ENCODE assay signal across 16 cellular contexts in genomic region chr13:36096411-36097184, GRCh38. TPM values are rescaled to one million over a fixed set of nuclear protein-coding genes. Genes with fewer than 3 reads are reported as not detected.
DNase-seq lines count a peak whose midpoint lies in the region; ATAC-seq and TF ChIP-seq lines count a peak whose summit lies in the region.
"Had no signal": no experiment of that assay in that cellular context is flagged by ENCODE, and none has a peak within 500 bp of the region (broad histone marks: within the 10 kb centered on the region; RNA-seq: fewer than 3 reads in every experiment).

No MANE protein-coding gene starts in this region.

- H3K9me3 Mint-ChIP-seq in nephron, result peaks cover 3% of the 10 kb centered on the region

- H3K27me3 ChIP-seq in right lobe of liver, result no peaks in the 10 kb centered on the region
- H3K27me3 ChIP-seq: tibial artery had no signal

- intact Hi-C loops in right lobe of liver (cut with DNase I), result no loop called here

- H3K27ac Mint-ChIP-seq in nephron, result peak overlapping the region; percentile 86 to 91 (median 87)
- H3K27ac Mint-ChIP-seq: stimulated activated effector memory CD8-positive, alpha-beta T cell treated with anti-CD3 and anti-CD28 coated beads, Interleukin-12 subunit alpha, Interleukin-12 subunit beta, amount 100 ng/mL, for 72 hours had no signal

- peaks cover 4% of the 10 kb centered on the region for H3K36me3 Mint-ChIP-seq in nephron (ENCODE audit: low read depth)
- H3K36me3 Mint-ChIP-seq: stimulated activated effector memory CD8-positive, alpha-beta T cell treated with anti-CD3 and anti-CD28 coated beads, Interleukin-12 subunit alpha, Interleukin-12 subunit beta, amount 100 ng/mL, for 72 hours had no signal

- H3K36me3 ChIP-seq in right lobe of liver, result no peaks in the 10 kb centered on the region
- H3K36me3 ChIP-seq: tibial artery had no signal

- H3K27me3 Mint-ChIP-seq in nephron (ENCODE audit: low read depth), result no peaks in the 10 kb centered on the region

- TF ChIP-seq CTCF in fibroblast of mammary gland (conservative IDR thresholded peaks at IDR 0.05; ENCODE audit: control insufficient read depth, insufficient read depth, low read depth, low read length), result no peak
- no peak for TF ChIP-seq CTCF in nephron (IDR thresholded peaks at IDR 0.05; ENCODE audit: unreplicated experiment in 3 of 3)
- no peak for TF ChIP-seq CTCF in right lobe of liver (IDR thresholded peaks at IDR 0.05)

- H3K4me3 ChIP-seq in fibroblast of mammary gland (ENCODE audit: control insufficient read depth, low read depth, low read length) (no peak overlapping the region), right lobe of liver (no peak overlapping the region)
- H3K4me3 ChIP-seq: tibial artery had no signal

- no peaks in the 10 kb centered on the region for H3K4me1 ChIP-seq in right lobe of liver
- H3K4me1 ChIP-seq: tibial artery had no signal

- H3K9me3 ChIP-seq in right lobe of liver, result no peaks in the 10 kb centered on the region
- H3K9me3 ChIP-seq: tibial artery had no signal

- H3K27ac ChIP-seq in right lobe of liver, result no peak overlapping the region
- H3K27ac ChIP-seq: tibial artery had no signal

- WGBS in right lobe of liver (ENCODE audit: insufficient coverage, low coverage, low lambda C conversion rate, missing lambda C conversion rate), result 45% methylated on average over 4 of the region's 4 CpGs

- ATAC-seq in GM18907 (IDR thresholded peaks at IDR 0.05; ENCODE audit: unreplicated experiment) (peak; percentile 85), right lobe of liver (no peak)
- ATAC-seq: stimulated activated effector memory CD8-positive, alpha-beta T cell treated with anti-CD3 and anti-CD28 coated beads, Interleukin-12 subunit alpha, Interleukin-12 subunit beta, amount 100 ng/mL, for 72 hours had no signal

- peaks cover 43% of the 10 kb centered on the region for H3K4me1 Mint-ChIP-seq in nephron
- H3K4me1 Mint-ChIP-seq: stimulated activated effector memory CD8-positive, alpha-beta T cell treated with anti-CD3 and anti-CD28 coated beads, Interleukin-12 subunit alpha, Interleukin-12 subunit beta, amount 100 ng/mL, for 72 hours had no signal

- no peak overlapping the region for H3K4me3 Mint-ChIP-seq in nephron
- H3K4me3 Mint-ChIP-seq: stimulated activated effector memory CD8-positive, alpha-beta T cell treated with anti-CD3 and anti-CD28 coated beads, Interleukin-12 subunit alpha, Interleukin-12 subunit beta, amount 100 ng/mL, for 72 hours had no signal

- no peak for TF ChIP-seq POLR2A in right lobe of liver (IDR thresholded peaks at IDR 0.05)

- DNase-seq in NCI-H2227 treated with DMSO at 0.1 percent for 48 hours (lab: John Stamatoyannopoulos, UW), result peak; percentile 34
- DNase-seq in fibroblast of mammary gland (ENCODE audit: low read depth), result peak; percentile 75
- no peak for DNase-seq in right lobe of liver
- DNase-seq in cerebellar cortex (ENCODE audit: low spot score), result no peak
- DNase-seq in dedifferentiated amniotic fluid mesenchymal stem cell (ENCODE audit: extremely low spot score), result no peak
- no peak for DNase-seq in germinal center (ENCODE audit: low spot score)
- DNase-seq: activated CD4-positive, alpha-beta T cell treated with anti-CD3 and anti-CD28 coated beads, Interleukin-2, amount 50 U/mL, for 48 hours; activated naive CD4-positive, alpha-beta T cell treated with anti-CD3 and anti-CD28 coated beads, Interleukin-2, amount 50 U/mL, for 16 hours; erythroblast; GOT3; NCI-H1436 treated with DMSO at 0.1 percent for 48 hours; T-helper 1 cell; tibial artery had no signal

RNA-seq across cellular contexts. Expression of gene DCLK1, which starts 34.6 kb away (rescaled TPM):
- total RNA-seq in right lobe of liver, result under 1 TPM in 4 of 6 experiments, not detected in 2; 0.07 to 0.12 (median 0.10) TPM

Comparison
In these comparisons a context has a peak if more than half of its experiments do, and no peak if none do; other contexts are left out.
1. DNase-seq: peak in NCI-H2227 treated with DMSO at 0.1 percent for 48 hours (single experiment) and fibroblast of mammary gland (single experiment); none in right lobe of liver (0 of 3), cerebellar cortex (single experiment), dedifferentiated amniotic fluid mesenchymal stem cell (single experiment) and germinal center (single experiment).